17 cellular contexts compared by ENCODE assay signal in genomic region chr1:222845763-222846162, GRCh38. TPM values are rescaled to one million over a fixed set of nuclear protein-coding genes. Genes with fewer than 3 reads are reported as not detected.
DNase-seq lines count a peak whose midpoint lies in the region; ATAC-seq and TF ChIP-seq lines count a peak whose summit lies in the region.
"Had no signal": no experiment of that assay in that cellular context is flagged by ENCODE, and none has a peak within 500 bp of the region (broad histone marks: within the 10 kb centered on the region; RNA-seq: fewer than 3 reads in every experiment).

No MANE protein-coding gene starts in this region.

- H3K9ac ChIP-seq in SK-N-SH, result no peak overlapping the region
- H3K9ac ChIP-seq: BLaER1 had no signal

- no peaks in the 10 kb centered on the region for H3K27me3 Mint-ChIP-seq in T-helper 17 cell
- H3K27me3 Mint-ChIP-seq in mesothelial cell of epicardium (ENCODE audit: low read depth), result no peaks in the 10 kb centered on the region
- H3K27me3 Mint-ChIP-seq in activated naive CD4-positive, alpha-beta T cell treated with anti-CD3 and anti-CD28 coated beads for 36 hours (ENCODE audit: low read depth), result no peaks in the 10 kb centered on the region
- no peaks in the 10 kb centered on the region for H3K27me3 Mint-ChIP-seq in CD14-positive monocyte (ENCODE audit: low read depth in 3 of 3)
- H3K27me3 Mint-ChIP-seq: CD4-positive, alpha-beta T cell had no signal

- H3K36me3 Mint-ChIP-seq in T-helper 17 cell (ENCODE audit: low read depth), result no peaks in the 10 kb centered on the region
- H3K36me3 Mint-ChIP-seq in mesothelial cell of epicardium, result peaks cover 17% of the 10 kb centered on the region
- H3K36me3 Mint-ChIP-seq in activated naive CD4-positive, alpha-beta T cell treated with anti-CD3 and anti-CD28 coated beads for 36 hours (ENCODE audit: low read depth), result peaks cover 2% of the 10 kb centered on the region
- H3K36me3 Mint-ChIP-seq in CD14-positive monocyte, result no peaks in the 10 kb centered on the region

- no peak for ATAC-seq in SK-N-SH treated with all-trans-retinoic acid at 6 μM for 48 hours
- ATAC-seq in T-helper 17 cell, result no peak
- ATAC-seq: CD8-positive, alpha-beta T cell had no signal

- H3K79me2 ChIP-seq in SK-N-SH (ENCODE audit: insufficient read depth), result peaks cover 2% of the 10 kb centered on the region; the same call in 1 of the 2 replicates

- peaks cover 13% of the 10 kb centered on the region for H3K9me3 Mint-ChIP-seq in mesothelial cell of epicardium
- H3K9me3 Mint-ChIP-seq in activated naive CD4-positive, alpha-beta T cell treated with anti-CD3 and anti-CD28 coated beads for 36 hours, result no peaks in the 10 kb centered on the region
- H3K9me3 Mint-ChIP-seq in CD14-positive monocyte, result no peaks in the 10 kb centered on the region
- H3K9me3 Mint-ChIP-seq: CD4-positive, alpha-beta T cell; CD8-positive, alpha-beta T cell had no signal

- H2AFZ ChIP-seq in SK-N-SH (ENCODE audit: low read depth), result no peak overlapping the region

- no peak for TF ChIP-seq CTCF in SK-N-SH (IDR thresholded peaks at IDR 0.05)
- TF ChIP-seq CTCF in mesothelial cell of epicardium (IDR thresholded peaks at IDR 0.05; ENCODE audit: unreplicated experiment), result no peak
- TF ChIP-seq CTCF in CD14-positive monocyte (IDR thresholded peaks at IDR 0.05), result no peak

- H3K9me2 ChIP-seq in SK-N-SH, result no peaks in the 10 kb centered on the region; the same call in 1 of the 2 replicates

- no peaks in the 10 kb centered on the region for H3K36me3 ChIP-seq in SK-N-SH (replicated peaks in 1 of 2; ENCODE audit: control insufficient read depth in 1 of 2, insufficient read depth in 2 of 2, low read length in 1 of 2)
- H3K36me3 ChIP-seq: BE2C, BLaER1 had no signal

- intact Hi-C loops in activated naive CD4-positive, alpha-beta T cell treated with anti-CD3 and anti-CD28 coated beads for 36 hours (cut with micrococcal nuclease), result no loop called here
- intact Hi-C loops in CD14-positive monocyte (cut with micrococcal nuclease), result no loop called here

- H3F3A ChIP-seq in SK-N-SH (replicated peaks; ENCODE audit: insufficient read depth), result no peaks in the 10 kb centered on the region

- DNase-seq in SK-N-SH (no peak), T-helper 17 cell (no peak), mesothelial cell of epicardium (ENCODE audit: low spot score in 2 of 2, unreplicated experiment in 2 of 2) (no peak), CD14-positive monocyte (ENCODE audit: low spot score) (no peak)
- no peak for DNase-seq in activated naive CD4-positive, alpha-beta T cell treated with anti-CD3 and anti-CD28 coated beads for 36 hours
- DNase-seq: 8988T; ACHN; BE2C; C1 segment of cervical spinal cord; Caco-2; Calu3; CD4-positive, alpha-beta T cell; CD8-positive, alpha-beta T cell; DMS79 treated with DMSO at 0.1 percent for 48 hours; GF-D8 had no signal

- TF ChIP-seq EP300 in SK-N-SH (IDR thresholded peaks at IDR 0.05; ENCODE audit: borderline replicate concordance in 1 of 2, low read depth in 1 of 2, low read length in 1 of 2), result no peak

- POLR2A ChIA-PET in SK-N-SH (lab: Yijun Ruan, JAX), result no interaction called here

- H3K4me2 ChIP-seq in SK-N-SH, result no peak overlapping the region
- H3K4me2 ChIP-seq: BLaER1 had no signal

- H3K9me3 ChIP-seq in SK-N-SH (no peaks in the 10 kb centered on the region), T-helper 17 cell (ENCODE audit: control insufficient read depth, low read length, poor library complexity, severe bottlenecking) (no peaks in the 10 kb centered on the region)
- H3K9me3 ChIP-seq: BE2C, BLaER1, Caco-2 had no signal

- H3K4me1 Mint-ChIP-seq in T-helper 17 cell (peaks cover 10% of the 10 kb centered on the region), mesothelial cell of epicardium (peaks cover 45% of the 10 kb centered on the region), CD14-positive monocyte (no peaks in the 10 kb centered on the region)
- H3K4me1 Mint-ChIP-seq in activated naive CD4-positive, alpha-beta T cell treated with anti-CD3 and anti-CD28 coated beads for 36 hours (ENCODE audit: low read depth), result no peaks in the 10 kb centered on the region

- H3K27me3 ChIP-seq in SK-N-SH (ENCODE audit: insufficient read depth), result no peaks in the 10 kb centered on the region
- H3K27me3 ChIP-seq: BE2C, BLaER1 had no signal

- H3K4me3 ChIP-seq in SK-N-SH (ENCODE audit: low read depth in 2 of 2, low read length in 1 of 2), result no peak overlapping the region
- H3K4me3 ChIP-seq: BLaER1 had no signal

- no peak for TF ChIP-seq RAD21 in SK-N-SH (IDR thresholded peaks at IDR 0.05; ENCODE audit: low read length)

- no peaks in the 10 kb centered on the region for H4K20me1 ChIP-seq in SK-N-SH (ENCODE audit: insufficient read depth)
- H4K20me1 ChIP-seq: BLaER1 had no signal

- no peak overlapping the region for H3K27ac ChIP-seq in SK-N-SH (ENCODE audit: low read depth in 2 of 2, low read length in 1 of 2)
- H3K27ac ChIP-seq: BLaER1 had no signal

- H3K4me1 ChIP-seq in SK-N-SH (ENCODE audit: control insufficient read depth in 1 of 2, insufficient read depth in 2 of 2, low read depth in 1 of 2, low read length in 1 of 2), result no peaks in the 10 kb centered on the region; a peak in 1 of 4 replicates
- H3K4me1 ChIP-seq: BE2C, BLaER1 had no signal

- peak overlapping the region; percentile 19 for H3K27ac Mint-ChIP-seq in T-helper 17 cell
- peak overlapping the region; percentile 56 for H3K27ac Mint-ChIP-seq in mesothelial cell of epicardium
- no peak overlapping the region for H3K27ac Mint-ChIP-seq in activated naive CD4-positive, alpha-beta T cell treated with anti-CD3 and anti-CD28 coated beads for 36 hours
- H3K27ac Mint-ChIP-seq in CD14-positive monocyte, result no peak overlapping the region
- H3K27ac Mint-ChIP-seq: CD4-positive, alpha-beta T cell; CD8-positive, alpha-beta T cell had no signal

- H3K4me3 Mint-ChIP-seq in T-helper 17 cell (no peak overlapping the region), mesothelial cell of epicardium (no peak overlapping the region), CD14-positive monocyte (no peak overlapping the region)
- H3K4me3 Mint-ChIP-seq in activated naive CD4-positive, alpha-beta T cell treated with anti-CD3 and anti-CD28 coated beads for 36 hours, result no peak overlapping the region
- H3K4me3 Mint-ChIP-seq: CD4-positive, alpha-beta T cell; CD8-positive, alpha-beta T cell had no signal

- CTCF ChIA-PET in SK-N-SH (lab: Yijun Ruan, JAX), result no interaction called here
- CTCF ChIA-PET in activated naive CD4-positive, alpha-beta T cell treated with anti-CD3 and anti-CD28 coated beads for 36 hours (lab: Charles Lee), result no interaction called here

TF ChIP-seq in SK-N-SH treated with all-trans-retinoic acid at 6 μM for 48 hours, 23 proteins besides CTCF, POLR2A, EP300 and RAD21:
- no peak for TF ChIP-seq CSRNP3 (CRISPR knock-in tag; IDR thresholded peaks at IDR 0.05)
- 0 out of 2 replicates have a peak, but pooled peaks have one; percentile 12 for TF ChIP-seq TOX (CRISPR knock-in tag; IDR thresholded peaks at IDR 0.05; ENCODE audit: borderline replicate concordance)

TF ChIP-seq in SK-N-SH, 30 proteins besides CTCF, POLR2A, EP300 and RAD21 (continues in another document):
- no peak for TF ChIP-seq USF1 (IDR thresholded peaks at IDR 0.05; ENCODE audit: borderline replicate concordance, low read depth)
- no peak for TF ChIP-seq PBX3 (IDR thresholded peaks at IDR 0.05)
- TF ChIP-seq TCF12 (IDR thresholded peaks at IDR 0.05), result no peak
- no peak for TF ChIP-seq CHD2 (IDR thresholded peaks at IDR 0.05; ENCODE audit: low read length, partially characterized antibody)
- no peak for TF ChIP-seq MEF2A (IDR thresholded peaks at IDR 0.05; ENCODE audit: borderline replicate concordance, low read depth)
- no peak for TF ChIP-seq TAF1 (IDR thresholded peaks at IDR 0.05; ENCODE audit: borderline replicate concordance, low read depth, low read length)

RNA-seq across cellular contexts. Expression of gene DISP1, which starts 30.9 kb away (rescaled TPM):
- polyA plus RNA-seq in SK-N-SH (2012; rRNA removed) (4.4 and 5.9 TPM in 2 replicates), CD14-positive monocyte (under 1 TPM; 0.34 to 0.61 TPM)
- 3.3 and 4.1 TPM in 2 replicates for polyA plus RNA-seq in SK-N-SH (2012; cell fraction: cytosol; rRNA removed)
- 6.4 and 11.0 TPM in 2 replicates for polyA plus RNA-seq in SK-N-SH (2012; cell fraction: nucleus; rRNA removed)
- total RNA-seq in T-helper 17 cell (1 to 10 TPM; 1.9 to 2.5 TPM), mesothelial cell of epicardium (84.5 to 91.7 TPM (median 89.8 TPM) in 3 replicates)
- under 1 TPM; 0.93 to 0.94 TPM for total RNA-seq in activated naive CD4-positive, alpha-beta T cell treated with anti-CD3 and anti-CD28 coated beads for 36 hours

Comparison
In these comparisons a context has a peak if more than half of its experiments do, and no peak if none do; other contexts are left out.
1. H3K27ac Mint-ChIP-seq: peak in T-helper 17 cell (single experiment) and mesothelial cell of epicardium (single experiment); none in activated naive CD4-positive, alpha-beta T cell treated with anti-CD3 and anti-CD28 coated beads for 36 hours (single experiment) and CD14-positive monocyte (0 of 7).
2. RNA of gene DISP1, which starts 30.9 kb away (total RNA-seq): 84.5 to 91.7 TPM in mesothelial cell of epicardium; 1.9 to 2.5 TPM in T-helper 17 cell and 0.93 to 0.94 TPM in activated naive CD4-positive, alpha-beta T cell treated with anti-CD3 and anti-CD28 coated beads for 36 hours; every median in the first group is over 10 times any median in the second.